29 cellular contexts compared by ENCODE assay signal in the genomic region with DNA sequence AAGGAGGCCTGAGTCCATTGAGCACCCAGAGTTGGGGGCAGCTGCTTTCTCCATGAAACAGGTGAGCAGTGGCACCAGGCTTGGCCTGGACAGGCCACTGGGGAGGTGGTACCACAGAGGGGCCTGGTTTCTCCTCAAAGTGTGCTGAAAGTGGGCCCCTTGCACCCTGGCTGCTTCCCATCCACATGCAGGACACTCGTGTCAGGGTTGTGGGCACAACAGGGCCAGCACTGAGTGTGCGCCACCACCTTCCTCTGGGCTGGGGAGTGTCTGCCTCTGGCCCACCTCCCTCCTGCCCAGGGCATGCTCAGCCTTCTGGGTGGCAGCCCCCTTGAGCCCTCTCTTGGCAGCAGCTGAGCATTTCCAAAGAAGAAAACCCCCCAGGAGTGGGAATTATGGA.
"Had no signal": no experiment of that assay in that cellular context is flagged by ENCODE, and none has a peak within 500 bp of the region (broad histone marks: within the 10 kb centered on the region; RNA-seq: fewer than 3 reads in every experiment).

No MANE protein-coding gene starts in this region.

- H3K27me3 Mint-ChIP-seq: activated CD4-positive, alpha-beta T cell treated with anti-CD3 and anti-CD28 coated beads, Interleukin-2, amount 10 ng/mL, durations not matched to agents 24 days and 14 days; activated CD8-positive, alpha-beta T cell treated with anti-CD3 and anti-CD28 coated beads for 36 hours; activated naive CD4-positive, alpha-beta T cell treated with anti-CD3 and anti-CD28 coated beads, Interleukin-2, amount 10 ng/mL, durations not matched to agents 7 days and 5 days; activated naive CD8-positive, alpha-beta T cell; activated naive CD8-positive, alpha-beta T cell treated with anti-CD3 and anti-CD28 coated beads, Interleukin-2, amount 50 U/mL, for 24 hours; central memory CD8-positive, alpha-beta T cell had no signal

- H3K27ac ChIP-seq: brain microvascular endothelial cell, SJCRH30, SK-N-MC had no signal

- H3K9me3 ChIP-seq: MG63 had no signal

- H3K36me3 ChIP-seq: MG63, SJCRH30 had no signal

- ATAC-seq: activated CD8-positive, alpha-beta T cell treated with anti-CD3 and anti-CD28 coated beads for 36 hours; activated naive CD8-positive, alpha-beta T cell treated with anti-CD3 and anti-CD28 coated beads, Interleukin-2, amount 50 U/mL, for 24 hours; Panc1 had no signal

- H3K27ac Mint-ChIP-seq: activated CD4-positive, alpha-beta T cell treated with anti-CD3 and anti-CD28 coated beads, Interleukin-2, amount 10 ng/mL, durations not matched to agents 24 days and 14 days; activated CD8-positive, alpha-beta T cell treated with anti-CD3 and anti-CD28 coated beads for 36 hours; activated naive CD4-positive, alpha-beta T cell treated with anti-CD3 and anti-CD28 coated beads, Interleukin-2, amount 10 ng/mL, durations not matched to agents 7 days and 5 days; activated naive CD8-positive, alpha-beta T cell; activated naive CD8-positive, alpha-beta T cell treated with anti-CD3 and anti-CD28 coated beads, Interleukin-2, amount 50 U/mL, for 24 hours; activated T-helper 1 cell treated with anti-CD3 and anti-CD28 coated beads, Interleukin-12 subunit alpha, Interleukin-12 subunit beta, Interleukin-2, Interleukin-4 antibody, amounts not matched to agents 30 ng/mL and 10 ng/mL and 1 ng/mL, durations not matched to agents 14 hours and 24 hours and 36 hours; T-helper 2 cell treated with Interferon-gamma antibody and Interleukin-4, amounts not matched to agents 5 μg/mL and 100 μg/mL, for 36 hours had no signal

- H3K4me3 ChIP-seq: MG63, SJCRH30, SK-N-MC had no signal

- H3K4me1 ChIP-seq: SJCRH30 had no signal

- H3K27me3 ChIP-seq: brain microvascular endothelial cell, MG63, SJCRH30 had no signal

- H3K4me1 Mint-ChIP-seq: activated CD4-positive, alpha-beta T cell treated with anti-CD3 and anti-CD28 coated beads, Interleukin-2, amount 10 ng/mL, durations not matched to agents 24 days and 14 days; activated naive CD4-positive, alpha-beta T cell treated with anti-CD3 and anti-CD28 coated beads, Interleukin-2, amount 10 ng/mL, durations not matched to agents 7 days and 5 days; activated naive CD8-positive, alpha-beta T cell treated with anti-CD3 and anti-CD28 coated beads, Interleukin-2, amount 50 U/mL, for 24 hours; central memory CD8-positive, alpha-beta T cell had no signal

- DNase-seq: activated CD4-positive, alpha-beta T cell treated with anti-CD3 and anti-CD28 coated beads, Interleukin-2, amount 10 ng/mL, durations not matched to agents 24 days and 14 days; activated CD4-positive, alpha-beta T cell treated with anti-CD3 and anti-CD28 coated beads, Interleukin-2, amount 50 U/mL, for 4 hours; activated CD8-positive, alpha-beta T cell treated with anti-CD3 and anti-CD28 coated beads for 36 hours; activated effector memory CD4-positive, alpha-beta T cell treated with Interleukin-2 at 50 U/mL for 16 hours; activated naive CD4-positive, alpha-beta T cell treated with anti-CD3 and anti-CD28 coated beads, Interleukin-2, amount 10 ng/mL, durations not matched to agents 7 days and 5 days; activated naive CD8-positive, alpha-beta T cell treated with anti-CD3 and anti-CD28 coated beads, Interleukin-2, amount 50 U/mL, for 24 hours; activated T-cell treated with anti-CD3 and anti-CD28 coated beads, Interleukin-2, amount 50 U/mL, for 1 hour; anterior cingulate cortex; brain microvascular endothelial cell; Kasumi-1; KG1; MG63; NCI-H1048; NCI-H1105 treated with DMSO at 0.1 percent for 48 hours; NCI-H1436; NCI-H1694; NCI-H1930; NCI-H2081 treated with DMSO at 0.1 percent for 48 hours; NCI-H226; NCI-H446 treated with DMSO at 0.1 percent for 48 hours; NCI-H524; SHP77; SJCRH30 had no signal

- H3K9me3 Mint-ChIP-seq: activated CD4-positive, alpha-beta T cell treated with anti-CD3 and anti-CD28 coated beads, Interleukin-2, amount 10 ng/mL, durations not matched to agents 24 days and 14 days; activated CD8-positive, alpha-beta T cell treated with anti-CD3 and anti-CD28 coated beads for 36 hours; activated naive CD8-positive, alpha-beta T cell treated with anti-CD3 and anti-CD28 coated beads, Interleukin-2, amount 50 U/mL, for 24 hours; central memory CD8-positive, alpha-beta T cell; T-helper 2 cell treated with Interferon-gamma antibody and Interleukin-4, amounts not matched to agents 5 μg/mL and 100 μg/mL, for 36 hours had no signal

- H3K4me3 Mint-ChIP-seq: activated CD4-positive, alpha-beta T cell treated with anti-CD3 and anti-CD28 coated beads, Interleukin-2, amount 10 ng/mL, durations not matched to agents 24 days and 14 days; activated CD8-positive, alpha-beta T cell treated with anti-CD3 and anti-CD28 coated beads for 36 hours; activated naive CD4-positive, alpha-beta T cell treated with anti-CD3 and anti-CD28 coated beads, Interleukin-2, amount 10 ng/mL, durations not matched to agents 7 days and 5 days; activated naive CD8-positive, alpha-beta T cell; activated naive CD8-positive, alpha-beta T cell treated with anti-CD3 and anti-CD28 coated beads, Interleukin-2, amount 50 U/mL, for 24 hours; activated T-helper 1 cell treated with anti-CD3 and anti-CD28 coated beads, Interleukin-12 subunit alpha, Interleukin-12 subunit beta, Interleukin-2, Interleukin-4 antibody, amounts not matched to agents 30 ng/mL and 10 ng/mL and 1 ng/mL, durations not matched to agents 14 hours and 24 hours and 36 hours; central memory CD8-positive, alpha-beta T cell; T-helper 2 cell treated with Interferon-gamma antibody and Interleukin-4, amounts not matched to agents 5 μg/mL and 100 μg/mL, for 36 hours had no signal
